22 cellular contexts compared by ENCODE assay signal in the genomic region with DNA sequence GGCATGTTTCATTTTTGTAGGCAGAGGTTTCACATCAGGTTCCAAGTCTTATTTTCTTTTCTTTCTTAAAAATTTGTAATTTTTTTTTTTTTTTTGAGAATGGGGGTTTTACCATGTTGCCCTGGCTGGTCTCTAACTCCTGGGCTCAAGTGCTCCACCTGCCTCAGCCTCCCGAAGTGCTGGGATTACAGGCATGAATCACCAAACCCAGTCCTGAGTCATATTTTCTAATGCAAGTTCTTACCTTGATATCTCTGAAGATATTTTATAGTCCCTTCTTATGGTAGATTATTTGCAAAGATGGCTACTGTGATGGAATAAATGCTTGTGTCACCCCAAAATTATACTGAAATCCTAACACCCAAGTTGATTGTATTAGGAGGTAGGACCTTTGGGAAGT.
"Had no signal": no experiment of that assay in that cellular context is flagged by ENCODE, and none has a peak within 500 bp of the region (broad histone marks: within the 10 kb centered on the region; RNA-seq: fewer than 3 reads in every experiment).

No MANE protein-coding gene starts in this region.

- H3K4me1 Mint-ChIP-seq: activated CD8-positive, alpha-beta memory T cell treated with anti-CD3 and anti-CD28 coated beads, Interleukin-2, amount 10 ng/mL, durations not matched to agents 7 days and 5 days had no signal

- H3K27ac Mint-ChIP-seq: activated CD8-positive, alpha-beta memory T cell treated with anti-CD3 and anti-CD28 coated beads, Interleukin-2, amount 10 ng/mL, durations not matched to agents 7 days and 5 days; activated naive CD8-positive, alpha-beta T cell; activated T-cell treated with anti-CD3 and anti-CD28 coated beads, Interleukin-2, amount 50 U/mL, for 24 hours; activated T-helper 1 cell treated with anti-CD3 and anti-CD28 coated beads, Interleukin-12 subunit alpha, Interleukin-12 subunit beta, Interleukin-2, Interleukin-4 antibody, amounts not matched to agents 30 ng/mL and 10 ng/mL and 1 ng/mL, durations not matched to agents 14 hours and 24 hours and 36 hours; T-helper 17 cell; WTC11 had no signal

- ATAC-seq: activated CD8-positive, alpha-beta memory T cell treated with anti-CD3 and anti-CD28 coated beads, Interleukin-2, amount 10 ng/mL, durations not matched to agents 7 days and 5 days; T-helper 17 cell; WTC11 had no signal

- DNase-seq: activated CD4-positive, alpha-beta T cell treated with anti-CD3 and anti-CD28 coated beads for 48 hours; activated CD4-positive, alpha-beta T cell treated with anti-CD3 and anti-CD28 coated beads, Interleukin-2, amount 50 U/mL, for 4 hours; activated CD4-positive, CD25-positive, alpha-beta regulatory T cell treated with anti-CD3 and anti-CD28 coated beads, Interleukin-2, amount 50 U/mL, for 72 hours; activated CD8-positive, alpha-beta memory T cell treated with anti-CD3 and anti-CD28 coated beads, Interleukin-2, amount 10 ng/mL, durations not matched to agents 7 days and 5 days; activated effector memory CD4-positive, alpha-beta T cell treated with Interleukin-2 at 50 U/mL for 16 hours; activated naive CD4-positive, alpha-beta T cell treated with Interleukin-2 at 50 U/mL for 16 hours; activated T-cell treated with anti-CD3 and anti-CD28 coated beads, Interleukin-2, amount 50 U/mL, for 24 hours; anterior cingulate cortex; caudate nucleus; KG1; MM.1S; NCI-H1105; NCI-H1436; NCI-H1694 treated with DMSO at 0.1 percent for 48 hours; NCI-H2029 treated with DMSO at 0.1 percent for 48 hours; NCI-H524; SHP77 treated with DMSO at 0.1 percent for 48 hours; T-helper 17 cell; T-helper 9 cell had no signal

- H3K4me3 Mint-ChIP-seq: activated CD8-positive, alpha-beta memory T cell treated with anti-CD3 and anti-CD28 coated beads, Interleukin-2, amount 10 ng/mL, durations not matched to agents 7 days and 5 days; activated naive CD8-positive, alpha-beta T cell; activated T-cell treated with anti-CD3 and anti-CD28 coated beads, Interleukin-2, amount 50 U/mL, for 24 hours; activated T-helper 1 cell treated with anti-CD3 and anti-CD28 coated beads, Interleukin-12 subunit alpha, Interleukin-12 subunit beta, Interleukin-2, Interleukin-4 antibody, amounts not matched to agents 30 ng/mL and 10 ng/mL and 1 ng/mL, durations not matched to agents 14 hours and 24 hours and 36 hours; T-helper 17 cell; WTC11 had no signal

- H3K27me3 Mint-ChIP-seq: activated CD8-positive, alpha-beta memory T cell treated with anti-CD3 and anti-CD28 coated beads, Interleukin-2, amount 10 ng/mL, durations not matched to agents 7 days and 5 days; activated naive CD8-positive, alpha-beta T cell; activated T-cell treated with anti-CD3 and anti-CD28 coated beads, Interleukin-2, amount 50 U/mL, for 24 hours; T-helper 17 cell had no signal

- H3K9me3 Mint-ChIP-seq: activated T-cell treated with anti-CD3 and anti-CD28 coated beads, Interleukin-2, amount 50 U/mL, for 24 hours; activated T-helper 1 cell treated with anti-CD3 and anti-CD28 coated beads, Interleukin-12 subunit alpha, Interleukin-12 subunit beta, Interleukin-2, Interleukin-4 antibody, amounts not matched to agents 30 ng/mL and 10 ng/mL and 1 ng/mL, durations not matched to agents 14 hours and 24 hours and 36 hours had no signal

- H3K36me3 Mint-ChIP-seq: activated CD8-positive, alpha-beta memory T cell treated with anti-CD3 and anti-CD28 coated beads, Interleukin-2, amount 10 ng/mL, durations not matched to agents 7 days and 5 days; WTC11 had no signal
